ENCODE assay signal across 8 cellular contexts in the genomic region with DNA sequence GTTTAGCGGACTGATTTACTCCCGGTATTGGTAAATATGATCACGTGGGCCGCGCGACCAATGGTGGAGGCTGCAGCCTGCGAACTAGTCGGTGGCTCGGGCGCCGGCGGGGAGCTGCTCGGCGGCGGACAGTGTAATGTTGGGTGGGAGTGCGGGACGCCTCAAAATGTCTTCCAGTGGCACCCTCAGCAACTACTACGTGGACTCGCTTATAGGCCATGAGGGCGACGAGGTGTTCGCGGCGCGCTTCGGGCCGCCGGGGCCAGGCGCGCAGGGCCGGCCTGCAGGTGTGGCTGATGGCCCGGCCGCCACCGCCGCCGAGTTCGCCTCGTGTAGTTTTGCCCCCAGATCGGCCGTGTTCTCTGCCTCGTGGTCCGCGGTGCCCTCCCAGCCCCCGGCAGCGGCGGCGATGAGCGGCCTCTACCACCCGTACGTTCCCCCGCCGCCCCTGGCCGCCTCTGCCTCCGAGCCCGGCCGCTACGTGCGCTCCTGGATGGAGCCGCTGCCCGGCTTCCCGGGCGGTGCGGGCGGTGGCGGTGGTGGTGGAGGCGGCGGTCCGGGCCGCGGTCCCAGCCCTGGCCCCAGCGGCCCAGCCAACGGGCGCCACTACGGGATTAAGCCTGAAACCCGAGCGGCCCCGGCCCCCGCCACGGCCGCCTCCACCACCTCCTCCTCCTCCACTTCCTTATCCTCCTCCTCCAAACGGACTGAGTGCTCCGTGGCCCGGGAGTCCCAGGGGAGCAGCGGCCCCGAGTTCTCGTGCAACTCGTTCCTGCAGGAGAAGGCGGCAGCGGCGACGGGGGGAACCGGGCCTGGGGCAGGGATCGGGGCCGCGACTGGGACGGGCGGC. TPM values are rescaled to one million over a fixed set of nuclear protein-coding genes. Genes with fewer than 3 reads are reported as not detected.
DNase-seq lines count a peak whose midpoint lies in the region; ATAC-seq and TF ChIP-seq lines count a peak whose summit lies in the region.

A gene (plus strand): TSS at position 87 of the 850 bp plus-strand sequence. CDS start 50 bp downstream, at position 137.

- intact Hi-C loops in dorsolateral prefrontal cortex (cut with DNase I), result loop anchor here in 1 of 2 donors (10.0 kb wide), 1 partner anchor 692 kb away; no protein-coding TSS in a partner anchor

- ATAC-seq in GM18517 (IDR thresholded peaks at IDR 0.05; ENCODE audit: unreplicated experiment) (no peak), GM19455 (IDR thresholded peaks at IDR 0.05; ENCODE audit: unreplicated experiment) (no peak)

- H3K27me3 ChIP-seq in BJ (ENCODE audit: control insufficient read depth, insufficient read depth, low read length) (peaks cover 4% of the 10 kb centered on the region), dorsolateral prefrontal cortex (peaks cover 41 to 100% (median 96%) of the 10 kb centered on the region in 45 donors), muscle layer of duodenum (ENCODE audit: low read depth, low read length) (peaks cover 88% of the 10 kb centered on the region)

- H3K36me3 Mint-ChIP-seq in IgD-negative memory B cell, result peaks cover 1% of the 10 kb centered on the region

- peaks cover 0 to 25% of the 10 kb centered on the region in 2 donors for H3K4me1 ChIP-seq in muscle layer of duodenum (ENCODE audit: control insufficient read depth in 1 of 2, insufficient read depth in 2 of 2, low read length in 2 of 2)

- peaks cover 0 to 6% (median 2%) of the 10 kb centered on the region in 3 donors for H3K9me3 Mint-ChIP-seq in IgD-negative memory B cell

- H3K27ac ChIP-seq in dorsolateral prefrontal cortex, result no peak within 1 kb of the TSS
- no peak within 1 kb of the TSS for H3K27ac ChIP-seq in muscle layer of duodenum (ENCODE audit: low read length)

- peaks cover 2 to 6% (median 3%) of the 10 kb centered on the region in 3 donors for H3K4me1 Mint-ChIP-seq in IgD-negative memory B cell

- peak within 1 kb of the TSS; percentile 25 for H3K4me3 ChIP-seq in BJ (ENCODE audit: low read depth, low read length)
- H3K4me3 ChIP-seq in dorsolateral prefrontal cortex, result peak within 1 kb of the TSS in 39 of 59 donors; percentile 1 to 51 (median 24)
- peak within 1 kb of the TSS; percentile 26 to 66 for H3K4me3 ChIP-seq in muscle layer of duodenum (ENCODE audit: low read depth in 1 of 2, low read length in 2 of 2)

- CTCF ChIA-PET in BJ (lab: Yijun Ruan, JAX), result interaction anchor here (0.8 to 1.6 kb wide), 4 partner anchors 26 to 531 kb away, joined by 3 to 5 read pairs (median 3); no protein-coding TSS in a partner anchor

- peak within 1 kb of the TSS in 2 of 4 donors; percentile 68 to 84 for H3K4me3 Mint-ChIP-seq in IgD-negative memory B cell

- peaks cover 0 to 2% of the 10 kb centered on the region in 2 donors for H3K9me3 ChIP-seq in muscle layer of duodenum (ENCODE audit: control insufficient read depth in 1 of 2, low read length in 2 of 2)

- H3K27ac Mint-ChIP-seq in IgD-negative memory B cell, result peak within 1 kb of the TSS; percentile 77 to 94 (median 84)

- H3K36me3 ChIP-seq in BJ (ENCODE audit: control insufficient read depth, insufficient read depth, low read length), result peaks cover 1% of the 10 kb centered on the region; the same call in 1 of the 2 replicates
- no peaks in the 10 kb centered on the region for H3K36me3 ChIP-seq in muscle layer of duodenum (ENCODE audit: control insufficient read depth in 1 of 2, insufficient read depth in 2 of 2, low read length in 2 of 2)

- POLR2A ChIA-PET in BJ (lab: Charles Lee), result interaction anchor here (0.6 kb wide), 1 partner anchor 14 kb away, joined by 3 read pairs; no protein-coding TSS in a partner anchor

- TF ChIP-seq CTCF in BJ (IDR thresholded peaks at IDR 0.05; ENCODE audit: insufficient read depth, low read depth, low read length) (no peak), dorsolateral prefrontal cortex (IDR thresholded peaks at IDR 0.05 in 54 of 56, conservative IDR thresholded peaks at IDR 0.05 in 2 of 56; ENCODE audit: low read depth in 1 of 56, partially characterized antibody in 56 of 56) (no peak)

- H3K27me3 Mint-ChIP-seq in IgD-negative memory B cell, result peaks cover 66% of the 10 kb centered on the region

- DNase-seq in BJ (ENCODE audit: low read depth) (no peak), dorsolateral prefrontal cortex (no peak), Ammon's horn (ENCODE audit: low spot score) (no peak)
- no peak for DNase-seq in activated effector memory CD4-positive, alpha-beta T cell treated with anti-CD3 and anti-CD28 coated beads, Interleukin-2, amount 50 U/mL, for 16 hours

RNA-seq across cellular contexts. Expression of the gene that starts here (rescaled TPM):
- polyA plus RNA-seq in BJ (2011; rRNA removed) (1.7 and 1.8 TPM in 2 replicates), IgD-negative memory B cell (not detected)
- polyA minus RNA-seq in BJ (2011; rRNA and poly(A)+ RNA removed), result 0.38 TPM in 1 of 2 replicates, not detected in the other
- under 1 TPM in 1 of 120 experiments, not detected in 119; 0.23 TPM for total RNA-seq in dorsolateral prefrontal cortex
